ENCODE assay signal across 9 cellular contexts in genomic region chr18:63788447-63789096, GRCh38. TPM values are rescaled to one million over a fixed set of nuclear protein-coding genes. Genes with fewer than 3 reads are reported as not detected.
DNase-seq lines count a peak whose midpoint lies in the region; ATAC-seq and TF ChIP-seq lines count a peak whose summit lies in the region.
"Had no signal": no experiment of that assay in that cellular context is flagged by ENCODE, and none has a peak within 500 bp of the region (broad histone marks: within the 10 kb centered on the region; RNA-seq: fewer than 3 reads in every experiment).

No MANE protein-coding gene starts in this region.

- H3K9ac ChIP-seq in GM23248 = no peak overlapping the region
- no peak overlapping the region for H3K9ac ChIP-seq in mammary epithelial cell (ENCODE audit: insufficient read depth, low read length)

- H3K4me2 ChIP-seq in GM23248 (ENCODE audit: unreplicated experiment) (peak overlapping the region; percentile 37), mammary epithelial cell (ENCODE audit: insufficient read depth, low read depth, low read length) (peak overlapping the region; percentile 73)

- TF ChIP-seq CTCF in RWPE1 (conservative IDR thresholded peaks at IDR 0.05; ENCODE audit: low read depth) (no peak), mammary epithelial cell (conservative IDR thresholded peaks at IDR 0.05 in 1 of 2, IDR thresholded peaks at IDR 0.05 in 1 of 2; ENCODE audit: extremely low read depth in 1 of 2, insufficient read depth in 1 of 2, low read depth in 1 of 2, low read length in 2 of 2) (no peak), tibial artery (IDR thresholded peaks at IDR 0.05) (no peak), GM13976 (IDR thresholded peaks at IDR 0.05; ENCODE audit: borderline replicate concordance, control extremely low read depth, extremely low read depth, insufficient read depth, missing control alignments) (no peak)

- WGBS in GM23248 (ENCODE audit: low coverage in 1 of 2, low lambda C conversion rate in 2 of 2, missing lambda C conversion rate in 2 of 2), 2 experiments = 31 to 48% methylated on average over 3 of the region's 3 CpGs
- 7% methylated on average over 3 of the region's 3 CpGs for WGBS in mammary epithelial cell (ENCODE audit: low coverage, missing lambda C conversion rate)
- WGBS in right cardiac atrium = 79% methylated on average over 3 of the region's 3 CpGs

- H3K4me1 ChIP-seq in GM23248 (ENCODE audit: insufficient read depth) (peaks cover 14% of the 10 kb centered on the region), mammary epithelial cell (ENCODE audit: insufficient read depth, low read length) (peaks cover 23% of the 10 kb centered on the region), right cardiac atrium (ENCODE audit: control insufficient read depth, insufficient read depth, low read length) (no peaks in the 10 kb centered on the region), tibial artery (no peaks in the 10 kb centered on the region)

- H3K79me2 ChIP-seq in GM23248 (ENCODE audit: insufficient read depth) = no peaks in the 10 kb centered on the region
- no peaks in the 10 kb centered on the region for H3K79me2 ChIP-seq in mammary epithelial cell (ENCODE audit: insufficient read depth, low read length)

- H4K20me1 ChIP-seq in GM23248 (ENCODE audit: insufficient read depth) (no peaks in the 10 kb centered on the region), mammary epithelial cell (ENCODE audit: insufficient read depth, low read length) (no peaks in the 10 kb centered on the region)

- in situ Hi-C loops in GM23248 (cut with MboI) = no loop called here
- in situ Hi-C loops in mammary epithelial cell (cut with MboI; ENCODE audit: low sequenced_read_pairs in 2 of 2) = no loop called here
- in situ Hi-C loops in GM13976 (cut with MboI; ENCODE audit: low sequenced_read_pairs, unreplicated experiment) = no loop called here

- H3K27ac ChIP-seq in GM23248 (peak overlapping the region; percentile 12; the same call in 1 of the 2 replicates), RWPE1 (no peak overlapping the region), mammary epithelial cell (ENCODE audit: insufficient read depth, low read depth, low read length) (peak overlapping the region; percentile 59), right cardiac atrium (ENCODE audit: low read length) (no peak overlapping the region), tibial artery (no peak overlapping the region)

- CTCF ChIA-PET in RWPE1 (lab: Yijun Ruan, JAX) (no interaction called here), mammary epithelial cell (lab: Charles Lee; ENCODE audit: low non-redundant PET) (no interaction called here)

- no peaks in the 10 kb centered on the region for H3K9me3 ChIP-seq in GM23248 (ENCODE audit: low read depth)
- H3K9me3 ChIP-seq in mammary epithelial cell (replicated peaks; ENCODE audit: insufficient read depth, low read length) = no peaks in the 10 kb centered on the region
- no peaks in the 10 kb centered on the region for H3K9me3 ChIP-seq in right cardiac atrium (ENCODE audit: control insufficient read depth, low read length)
- H3K9me3 ChIP-seq in tibial artery = no peaks in the 10 kb centered on the region

- intact Hi-C loops in mammary epithelial cell (cut with micrococcal nuclease) (no loop called here), right cardiac atrium (cut with DNase I) (no loop called here), tibial artery (cut with DNase I; ENCODE audit: low total_unique reads) (no loop called here)

- no TSS peak for BruUV-seq in mammary epithelial cell (replicated peaks; lab: Mats Ljungman, UMichigan)

- ATAC-seq in right cardiac atrium = no peak

- POLR2A ChIA-PET in RWPE1 (lab: Yijun Ruan, JAX; ENCODE audit: low non-redundant PET) = no interaction called here

- H3K4me3 ChIP-seq in GM23248 = no peak overlapping the region
- H3K4me3 ChIP-seq in mammary epithelial cell (replicated peaks in 1 of 3; ENCODE audit: insufficient read depth in 1 of 3, low read depth in 2 of 3, low read length in 3 of 3) = no peak overlapping the region
- H3K4me3 ChIP-seq in right cardiac atrium (ENCODE audit: low read length) = no peak overlapping the region
- H3K4me3 ChIP-seq in tibial artery = no peak overlapping the region

- H3K36me3 ChIP-seq in GM23248 (ENCODE audit: low read depth) (no peaks in the 10 kb centered on the region), mammary epithelial cell (ENCODE audit: insufficient read depth, low read length) (no peaks in the 10 kb centered on the region), tibial artery (no peaks in the 10 kb centered on the region)

- dilution Hi-C loops in mammary epithelial cell (cut with HindIII; ENCODE audit: low sequenced_read_pairs) = no loop called here

- DNase-seq in AG08395 (ENCODE audit: low spot score) (peak; percentile 55), GM23248 (peak; percentile 92), RWPE1 (ENCODE audit: low spot score) (peak; percentile 60), mammary epithelial cell (peak; percentile 90), right cardiac atrium (no peak), tibial artery (no peak), GM13976 (ENCODE audit: low spot score) (no peak)
- DNase-seq in stimulated activated CD4-positive, alpha-beta T cell treated with anti-CD3 and anti-CD28 coated beads, Interleukin-2, amount 100 ng/mL, for 48 hours = peak; percentile 21 to 24

- H3K9me2 ChIP-seq in GM23248 (ENCODE audit: insufficient read depth) = no peaks in the 10 kb centered on the region

- H2AFZ ChIP-seq in GM23248 = peak overlapping the region; percentile 36; the same call in 1 of the 2 replicates
- peak overlapping the region; percentile 49 for H2AFZ ChIP-seq in mammary epithelial cell (ENCODE audit: low read depth, low read length)

- H3F3A ChIP-seq in GM23248 (ENCODE audit: insufficient read depth) = no peaks in the 10 kb centered on the region

- no peaks in the 10 kb centered on the region for H3K27me3 ChIP-seq in GM23248 (replicated peaks; ENCODE audit: insufficient read depth)
- H3K27me3 ChIP-seq in mammary epithelial cell (ENCODE audit: insufficient read depth, low read length) = no peaks in the 10 kb centered on the region
- H3K27me3 ChIP-seq in right cardiac atrium (ENCODE audit: control insufficient read depth, insufficient read depth) = no peaks in the 10 kb centered on the region
- H3K27me3 ChIP-seq in tibial artery = no peaks in the 10 kb centered on the region

RNA-seq across cellular contexts. Expression of gene SERPINB7, which starts 13.4 kb away (rescaled TPM):
- 12.2 and 18.6 TPM in 2 replicates for total RNA-seq in GM23248 (2014; rRNA removed; shearing (Covaris generic))
- polyA plus RNA-seq in GM23248 (2016; fragmentation: Nextera tagmentation; extraction: Ambion mirVana) (12.5 and 13.8 TPM in 2 replicates), mammary epithelial cell (53.2 TPM), right cardiac atrium (not detected)
- total RNA-seq in mammary epithelial cell (10 to 100 TPM; 13.5 to 42.6 TPM), right cardiac atrium (not detected)
- 85.5 TPM for polyA minus RNA-seq in mammary epithelial cell
- total RNA-seq: aorta had no signal
- polyA plus RNA-seq: aorta had no signal

Comparison
In these comparisons a context has a peak if more than half of its experiments do, and no peak if none do; other contexts are left out.
1. DNase-seq: peak in AG08395 (single experiment), GM23248 (single experiment), RWPE1 (single experiment), mammary epithelial cell (single experiment) and stimulated activated CD4-positive, alpha-beta T cell treated with anti-CD3 and anti-CD28 coated beads, Interleukin-2, amount 100 ng/mL, for 48 hours (2 of 2); none in right cardiac atrium (0 of 3), tibial artery (0 of 2) and GM13976 (single experiment).
2. H3K27ac ChIP-seq: peak in GM23248 (single experiment) and mammary epithelial cell (single experiment); none in RWPE1 (single experiment), right cardiac atrium (single experiment) and tibial artery (0 of 2).
3. RNA of gene SERPINB7, which starts 13.4 kb away (total RNA-seq): 13.5 to 42.6 TPM in mammary epithelial cell and 12.2 to 18.6 TPM in GM23248; not detected in right cardiac atrium; every median in the first group is over 10 times any median in the second.